ENCODE assay signal across 16 cellular contexts in genomic region chr3:98826126-98826525, GRCh38.
DNase-seq lines count a peak whose midpoint lies in the region; ATAC-seq, FAIRE-seq and TF ChIP-seq lines count a peak whose summit lies in the region.
"Had no signal": no experiment of that assay in that cellular context is flagged by ENCODE, and none has a peak within 500 bp of the region (broad histone marks: within the 10 kb centered on the region; RNA-seq: fewer than 3 reads in every experiment).

No MANE protein-coding gene starts in this region.

- peak; percentile 69 for ATAC-seq in upper lobe of right lung
- no peak for ATAC-seq in HG02571 (IDR thresholded peaks at IDR 0.05; ENCODE audit: unreplicated experiment)
- no peak for ATAC-seq in GM21723 (IDR thresholded peaks at IDR 0.05; ENCODE audit: unreplicated experiment)

- peaks cover 83% of the 10 kb centered on the region for H3K4me1 Mint-ChIP-seq in HFFc6 (ENCODE audit: low read depth)

- H3K79me2 ChIP-seq in keratinocyte (ENCODE audit: control insufficient read depth, insufficient read depth, low read length), result peaks cover 44% of the 10 kb centered on the region

- peaks cover 5% of the 10 kb centered on the region for H3K4me1 ChIP-seq in keratinocyte (ENCODE audit: control insufficient read depth, extremely low read depth, insufficient read depth, low read length)
- no peaks in the 10 kb centered on the region for H3K4me1 ChIP-seq in upper lobe of right lung
- H3K4me1 ChIP-seq: SJCRH30 had no signal

- H3K4me3 ChIP-seq in SK-N-MC (no peak overlapping the region), keratinocyte (ENCODE audit: control insufficient read depth in 2 of 3, extremely low read depth in 1 of 3, insufficient read depth in 2 of 3, low read depth in 1 of 3, low read length in 3 of 3) (no peak overlapping the region), upper lobe of right lung (no peak overlapping the region)
- H3K4me3 ChIP-seq: PC-9, SJCRH30 had no signal

- H3K9me1 ChIP-seq in keratinocyte (ENCODE audit: control insufficient read depth, extremely low read depth, insufficient read depth, low read length), result no peaks in the 10 kb centered on the region

- H3K36me3 ChIP-seq in SK-N-MC (ENCODE audit: insufficient read depth, low read length), result peaks cover 5% of the 10 kb centered on the region; the same call in 1 of the 2 replicates
- H3K36me3 ChIP-seq in keratinocyte (ENCODE audit: control insufficient read depth in 2 of 2, extremely low read depth in 1 of 2, insufficient read depth in 2 of 2, low read length in 2 of 2), result peaks cover 11 to 26% of the 10 kb centered on the region in 2 experiments
- peaks cover 13% of the 10 kb centered on the region for H3K36me3 ChIP-seq in upper lobe of right lung
- H3K36me3 ChIP-seq: SJCRH30 had no signal

- TF ChIP-seq CTCF in HFFc6 (IDR thresholded peaks at IDR 0.05) (no peak), keratinocyte (optimal IDR thresholded peaks at IDR 0.05 in 1 of 3, IDR thresholded peaks at IDR 0.05 in 1 of 3, conservative IDR thresholded peaks at IDR 0.05 in 1 of 3; ENCODE audit: extremely low read depth in 1 of 3, insufficient read depth in 2 of 3, low read length in 3 of 3) (no peak), upper lobe of right lung (IDR thresholded peaks at IDR 0.05) (no peak)

- dilution Hi-C loops in keratinocyte (cut with MboI; ENCODE audit: extremely low pct_ligation_motif_present, low sequenced_read_pairs), result no loop called here

- peak overlapping the region; percentile 21; the same call in 1 of the 2 replicates for H3K27ac ChIP-seq in SK-N-MC
- peak overlapping the region; percentile 42 for H3K27ac ChIP-seq in keratinocyte (ENCODE audit: control insufficient read depth, insufficient read depth, low read length)
- H3K27ac ChIP-seq in upper lobe of right lung, result no peak overlapping the region
- H3K27ac ChIP-seq: C4-2B, PC-9, SJCRH30 had no signal

- peak; percentile 55 for FAIRE-seq in keratinocyte (lab: Jason Lieb, UNC)

- 0 out of 2 replicates have a peak, but pooled peaks cover 2% of the 10 kb centered on the region for H3K9me3 ChIP-seq in SK-N-MC (ENCODE audit: low read depth, low read length)
- no peaks in the 10 kb centered on the region for H3K9me3 ChIP-seq in keratinocyte (ENCODE audit: control insufficient read depth, low read depth, low read length)
- H3K9me3 ChIP-seq in upper lobe of right lung, result peaks cover 4% of the 10 kb centered on the region
- H3K9me3 ChIP-seq: SJCRH30 had no signal

- no peak for DNase-seq in HFFc6
- no peak for DNase-seq in SK-N-MC (ENCODE audit: low read depth, low spot score)
- DNase-seq in keratinocyte (ENCODE audit: low read depth, low spot score), result no peak
- DNase-seq in upper lobe of right lung, result no peak
- DNase-seq in posterior cingulate gyrus, result no peak
- DNase-seq: AML-193, DMS79, H7, NCI-H1694 treated with DMSO at 0.1 percent for 48 hours, NCI-H2227 treated with DMSO at 0.1 percent for 48 hours, NCI-H510A treated with DMSO at 0.1 percent for 48 hours, PC-9, SJCRH30 had no signal

- H3K27me3 Mint-ChIP-seq in HFFc6 (ENCODE audit: insufficient read depth), result peaks cover 3% of the 10 kb centered on the region

- H3K27ac Mint-ChIP-seq in HFFc6, result peak overlapping the region; percentile 51; the same call in 1 of the 2 replicates

- H2AFZ ChIP-seq in keratinocyte (ENCODE audit: control insufficient read depth, low read length), result no peak overlapping the region
- H2AFZ ChIP-seq: PC-9 had no signal

- intact Hi-C loops in upper lobe of right lung (cut with DNase I) (no loop called here), posterior cingulate gyrus (cut with DNase I) (no loop called here)

- peaks cover 3% of the 10 kb centered on the region for H4K20me1 ChIP-seq in keratinocyte (ENCODE audit: control insufficient read depth, extremely low read depth, insufficient read depth, low read length)

- H3K9ac ChIP-seq in SK-N-MC (ENCODE audit: insufficient read length) (no peak overlapping the region), keratinocyte (ENCODE audit: control insufficient read depth, extremely low read depth, insufficient read depth, low read length) (no peak overlapping the region)

- H3K27me3 ChIP-seq in keratinocyte (ENCODE audit: control insufficient read depth, extremely low read depth, insufficient read depth, low read length) (no peaks in the 10 kb centered on the region), upper lobe of right lung (no peaks in the 10 kb centered on the region)
- H3K27me3 ChIP-seq: SJCRH30 had no signal

- H3K4me2 ChIP-seq in keratinocyte (ENCODE audit: control insufficient read depth, extremely low read depth, insufficient read depth, low read depth, low read length), result no peak overlapping the region
- H3K4me2 ChIP-seq: PC-9 had no signal

- H3K36me3 Mint-ChIP-seq in HFFc6 (ENCODE audit: low read depth), result peaks cover 51% of the 10 kb centered on the region

- H3K4me3 Mint-ChIP-seq in HFFc6, result no peak overlapping the region

- H3K9me3 Mint-ChIP-seq in HFFc6, result peaks cover 19% of the 10 kb centered on the region; the same call in 1 of the 2 replicates
